ENCODE assay signal across 1 cellular context in genomic region chr9:71778085-71778484, GRCh38.
A peak's percentile ranks its signal among the peaks of the same experiment; 100 is the strongest.
TF ChIP-seq lines count a peak whose summit lies in the region.

No MANE protein-coding gene starts in this region.

TF ChIP-seq in HepG2, 621 proteins besides CTCF, POLR2A, EP300 and RAD21 (continued from another document and continues in another):
- TF ChIP-seq HMGXB4 (CRISPR knock-in tag; IDR thresholded peaks at IDR 0.05; ENCODE audit: borderline replicate concordance in 1 of 2, low read depth in 1 of 2) (0 out of 4 replicates have a peak, but pooled peaks of 1 of the 2 experiments have one; percentile 19), ZBTB33 (CRISPR knock-in tag; IDR thresholded peaks at IDR 0.05) (peak; percentile 62; the same call in 1 of the 2 replicates), ZNF670 (CRISPR knock-in tag; IDR thresholded peaks at IDR 0.05; ENCODE audit: borderline replicate concordance) (no peak), RFXANK (CRISPR knock-in tag; IDR thresholded peaks at IDR 0.05) (no peak), ETV5 (CRISPR knock-in tag; IDR thresholded peaks at IDR 0.05; ENCODE audit: borderline replicate concordance) (peak; percentile 33; the same call in 1 of the 2 replicates), RELA (CRISPR knock-in tag; IDR thresholded peaks at IDR 0.05) (no peak), IRF9 (CRISPR knock-in tag; IDR thresholded peaks at IDR 0.05; ENCODE audit: borderline replicate concordance) (no peak), SMYD3 (CRISPR knock-in tag; IDR thresholded peaks at IDR 0.05) (no peak), MIER3 (CRISPR knock-in tag; IDR thresholded peaks at IDR 0.05; ENCODE audit: borderline replicate concordance) (peak; percentile 91; the same call in 1 of the 2 replicates), ZBTB25 (CRISPR knock-in tag; IDR thresholded peaks at IDR 0.05) (peak; percentile 84), ZNF558 (CRISPR knock-in tag; IDR thresholded peaks at IDR 0.05; ENCODE audit: borderline replicate concordance) (no peak), LRRFIP1 (CRISPR knock-in tag; conservative IDR thresholded peaks at IDR 0.05) (no peak), SALL1 (CRISPR knock-in tag; IDR thresholded peaks at IDR 0.05) (peak; percentile 79), ERF (CRISPR knock-in tag; IDR thresholded peaks at IDR 0.05) (peak; percentile 70; the same call in 1 of the 2 replicates), JUND (CRISPR knock-in tag; IDR thresholded peaks at IDR 0.05) (no peak), ZNF33A (CRISPR knock-in tag; IDR thresholded peaks at IDR 0.05; ENCODE audit: borderline replicate concordance) (no peak), KLF11 (CRISPR knock-in tag; IDR thresholded peaks at IDR 0.05) (no peak), TCF7 (IDR thresholded peaks at IDR 0.05; ENCODE audit: low read depth) (peak; percentile 84), ZNF574 (CRISPR knock-in tag; IDR thresholded peaks at IDR 0.05) (0 out of 2 replicates have a peak, but pooled peaks have one; percentile 25), GATAD2A (CRISPR knock-in tag; IDR thresholded peaks at IDR 0.05) (peak; percentile 93), ZNF430 (CRISPR knock-in tag; IDR thresholded peaks at IDR 0.05) (no peak), TRAFD1 (CRISPR knock-in tag; IDR thresholded peaks at IDR 0.05; ENCODE audit: borderline replicate concordance) (no peak), CREB3 (CRISPR knock-in tag; IDR thresholded peaks at IDR 0.05) (no peak), ZNF792 (CRISPR knock-in tag; IDR thresholded peaks at IDR 0.05) (no peak), MAF1 (CRISPR knock-in tag; IDR thresholded peaks at IDR 0.05; ENCODE audit: borderline replicate concordance) (no peak), NKX3-1 (CRISPR knock-in tag; IDR thresholded peaks at IDR 0.05) (peak; percentile 33; the same call in 1 of the 2 replicates), MLX (CRISPR knock-in tag; IDR thresholded peaks at IDR 0.05) (peak; percentile 65; the same call in 1 of the 2 replicates), ZNF740 (CRISPR knock-in tag; IDR thresholded peaks at IDR 0.05) (no peak), ZNF44 (CRISPR knock-in tag; IDR thresholded peaks at IDR 0.05) (no peak), PAXIP1 (CRISPR knock-in tag; conservative IDR thresholded peaks at IDR 0.05) (peak; percentile 55), PATZ1 (CRISPR knock-in tag; IDR thresholded peaks at IDR 0.05) (0 out of 2 replicates have a peak, but pooled peaks have one; percentile 18), KLF16 (CRISPR knock-in tag; IDR thresholded peaks at IDR 0.05) (peak in 1 of 2 experiments; percentile 80; a peak in 2 of 4 replicates), SOX13 (IDR thresholded peaks at IDR 0.05) (peak; percentile 56; the same call in 1 of the 2 replicates), SOX13 (CRISPR knock-in tag; conservative IDR thresholded peaks at IDR 0.05 in 1 of 2, IDR thresholded peaks at IDR 0.05 in 1 of 2) (peak in 1 of 2 experiments; percentile 85; a peak in 2 of 4 replicates), GTF2F1 (IDR thresholded peaks at IDR 0.05; ENCODE audit: low read length) (no peak), ZFP36L1 (CRISPR knock-in tag; IDR thresholded peaks at IDR 0.05) (peak; percentile 85; the same call in 1 of the 2 replicates)
